In genomic region chr10:113087082-113088029, GRCh38 we compare ENCODE assay signal across 1 cellular context.
A peak's percentile ranks its signal among the peaks of the same experiment; 100 is the strongest.
TF ChIP-seq lines count a peak whose summit lies in the region.

No MANE protein-coding gene starts in this region.

TF ChIP-seq in A549, 52 proteins besides CTCF, POLR2A, EP300 and RAD21 (continued from another document):
- TF ChIP-seq E2F6 (IDR thresholded peaks at IDR 0.05; ENCODE audit: borderline replicate concordance, low read depth) (no peak), JUN (IDR thresholded peaks at IDR 0.05) (peak; percentile 95 to 97), ZC3H11A (IDR thresholded peaks at IDR 0.05) (no peak), PHF8 (IDR thresholded peaks at IDR 0.05; ENCODE audit: borderline replicate concordance, low read depth) (no peak), ELK1 (IDR thresholded peaks at IDR 0.05; ENCODE audit: low read depth, low read length) (no peak), HDAC2 (IDR thresholded peaks at IDR 0.05) (no peak), KDM5A (IDR thresholded peaks at IDR 0.05) (no peak), ZFP36 (IDR thresholded peaks at IDR 0.05; ENCODE audit: borderline replicate concordance, partially characterized antibody) (no peak), POLR2AphosphoS2 (conservative IDR thresholded peaks at IDR 0.05; ENCODE audit: low read length) (no peak), USF2 (IDR thresholded peaks at IDR 0.05) (no peak; the same call in 1 of the 2 replicates), ATOH8 (CRISPR knock-in tag; IDR thresholded peaks at IDR 0.05; ENCODE audit: low read depth) (0 out of 2 replicates have a peak, but pooled peaks have one; percentile 19), EHMT2 (IDR thresholded peaks at IDR 0.05; ENCODE audit: low read depth) (no peak), PBX3 (IDR thresholded peaks at IDR 0.05) (peak; percentile 60; the same call in 1 of the 2 replicates), SREBF2 (IDR thresholded peaks at IDR 0.05) (no peak), RCOR1 (IDR thresholded peaks at IDR 0.05; ENCODE audit: low read depth, low read length) (no peak), EHF (CRISPR knock-in tag; IDR thresholded peaks at IDR 0.05) (no peak)
